Comparison of ENCODE assay signal across 8 cellular contexts in the genomic region with DNA sequence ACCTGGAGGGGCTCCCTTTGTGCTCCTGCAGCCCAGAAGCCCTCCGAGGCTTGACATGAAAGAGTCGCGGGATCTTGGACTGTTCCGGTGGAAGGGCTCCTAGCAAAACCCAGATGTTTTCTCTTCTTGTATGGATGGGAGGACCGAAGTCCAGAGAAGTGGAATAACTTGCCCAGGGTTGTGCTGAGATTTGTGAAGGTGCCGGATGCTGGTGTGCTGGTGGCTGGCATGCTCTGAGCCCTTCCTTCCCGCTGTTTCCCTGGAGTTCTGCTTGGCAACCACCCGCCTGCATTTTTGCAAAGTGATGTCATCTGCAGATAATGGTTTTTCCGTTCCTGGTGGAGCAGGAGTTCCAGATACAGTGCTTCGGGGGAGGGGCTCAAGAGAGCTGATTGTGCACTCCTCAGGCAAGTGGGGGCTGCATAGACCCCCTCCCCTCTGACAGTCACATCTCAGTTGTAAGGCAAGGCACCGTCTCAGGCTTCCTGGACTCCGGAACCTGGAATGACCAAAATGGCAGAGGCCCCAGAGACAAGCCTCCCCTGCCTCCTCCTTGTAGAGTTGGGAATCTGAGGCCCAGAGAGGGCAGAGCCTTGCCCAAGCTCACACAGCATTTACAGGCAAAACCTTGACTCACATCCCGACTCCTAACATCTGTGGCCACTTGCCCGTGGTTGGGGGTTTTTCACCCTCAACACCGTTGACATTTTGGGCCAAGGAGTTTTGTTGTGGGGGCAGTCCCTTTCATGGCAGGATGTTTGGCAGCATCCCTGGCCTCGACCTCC.
A peak's percentile ranks its signal among the peaks of the same experiment; 100 is the strongest.
DNase-seq lines count a peak whose midpoint lies in the region; ATAC-seq and TF ChIP-seq lines count a peak whose summit lies in the region.

No MANE protein-coding gene starts in this region.

- WGBS in right lobe of liver (ENCODE audit: insufficient coverage, low coverage, low lambda C conversion rate, missing lambda C conversion rate) = 80% methylated on average over 1 of the region's 16 CpGs

- H4K20me1 ChIP-seq in Karpas-422 (ENCODE audit: insufficient read depth, low read depth, low read length) = no peaks in the 10 kb centered on the region

- no peak overlapping the region for H2AFZ ChIP-seq in Karpas-422 (ENCODE audit: low read length)

- TF ChIP-seq POLR2A in right lobe of liver (IDR thresholded peaks at IDR 0.05) = peak; percentile 76

- ATAC-seq in right lobe of liver (peak; percentile 66 to 77 (median 73)), thoracic aorta (ENCODE audit: insufficient number of reproducible peaks, low FRiP score, low read depth) (peak; percentile 58)

- DNase-seq in NCI-H2107 treated with DMSO at 0.1 percent for 48 hours (lab: John Stamatoyannopoulos, UW; ENCODE audit: unreplicated experiment) (peak; percentile 24), NCI-H2107 (lab: John Stamatoyannopoulos, UW) (no peak), NCI-H2196 treated with DMSO at 0.1 percent for 48 hours (lab: John Stamatoyannopoulos, UW; ENCODE audit: unreplicated experiment) (peak; percentile 59), coronary artery (ENCODE audit: low spot score) (peak; percentile 89), right lobe of liver (peak; percentile 64 to 78 (median 76)), thoracic aorta (ENCODE audit: low spot score) (no peak), RPMI8226 (no peak), Karpas-422 (no peak)

- no peaks in the 10 kb centered on the region for H3K9me2 ChIP-seq in Karpas-422 (replicated peaks; ENCODE audit: insufficient read depth, low read length)

- TF ChIP-seq CTCF in coronary artery (IDR thresholded peaks at IDR 0.05) (no peak), right lobe of liver (IDR thresholded peaks at IDR 0.05) (no peak), thoracic aorta (IDR thresholded peaks at IDR 0.05) (no peak)

- intact Hi-C loops in right lobe of liver (cut with DNase I) = no loop called here

- peaks cover 0 to 53% (median 18%) of the 10 kb centered on the region in 4 donors for H3K4me1 ChIP-seq in right lobe of liver
- H3K4me1 ChIP-seq in thoracic aorta (ENCODE audit: control insufficient read depth in 1 of 2, low read depth in 2 of 2) = peaks cover 50 to 91% of the 10 kb centered on the region in 2 donors
- peaks cover 23% of the 10 kb centered on the region for H3K4me1 ChIP-seq in Karpas-422 (ENCODE audit: low read length)

- no peaks in the 10 kb centered on the region for H3K79me2 ChIP-seq in Karpas-422 (ENCODE audit: low read length)

- peak overlapping the region; percentile 25 for H3K4me3 ChIP-seq in coronary artery
- H3K4me3 ChIP-seq in right lobe of liver = peak overlapping the region in 1 of 3 donors; percentile 9
- peak overlapping the region; percentile 62 for H3K4me3 ChIP-seq in thoracic aorta
- H3K4me3 ChIP-seq in Karpas-422 (ENCODE audit: low read length) = no peak overlapping the region

- H3K36me3 ChIP-seq in right lobe of liver (no peaks in the 10 kb centered on the region), thoracic aorta (no peaks in the 10 kb centered on the region), Karpas-422 (ENCODE audit: insufficient read depth, low read length) (no peaks in the 10 kb centered on the region)

- H3K9ac ChIP-seq in Karpas-422 (ENCODE audit: low read length) = no peak overlapping the region

- H3K4me2 ChIP-seq in Karpas-422 (ENCODE audit: low read depth, low read length, poor library complexity, severe bottlenecking) = no peak overlapping the region

- H3K9me3 ChIP-seq in right lobe of liver = no peaks in the 10 kb centered on the region
- no peaks in the 10 kb centered on the region for H3K9me3 ChIP-seq in thoracic aorta
- no peaks in the 10 kb centered on the region for H3K9me3 ChIP-seq in Karpas-422 (ENCODE audit: low read length)

- H3K27ac ChIP-seq in coronary artery (peak overlapping the region; percentile 75 to 92), right lobe of liver (peak overlapping the region; percentile 71 to 83 (median 80)), thoracic aorta (peak overlapping the region; percentile 97 to 99), Karpas-422 (ENCODE audit: low read length) (no peak overlapping the region)

- no peaks in the 10 kb centered on the region for H3K27me3 ChIP-seq in right lobe of liver
- no peaks in the 10 kb centered on the region for H3K27me3 ChIP-seq in thoracic aorta (replicated peaks; ENCODE audit: insufficient read depth)
- H3K27me3 ChIP-seq in Karpas-422 (ENCODE audit: low read length) = no peaks in the 10 kb centered on the region

Comparison
In these comparisons a context has a peak if more than half of its experiments do, and no peak if none do; other contexts are left out.
1. DNase-seq: peak in NCI-H2107 treated with DMSO at 0.1 percent for 48 hours (single experiment), NCI-H2196 treated with DMSO at 0.1 percent for 48 hours (single experiment), coronary artery (single experiment) and right lobe of liver (3 of 3); none in NCI-H2107 (single experiment), thoracic aorta (single experiment), RPMI8226 (single experiment) and Karpas-422 (single experiment).